Comparison of ENCODE assay signal across 7 cellular contexts in genomic region chr17:3843935-3844516, GRCh38. TPM values are rescaled to one million over a fixed set of nuclear protein-coding genes. Genes with fewer than 3 reads are reported as not detected.
DNase-seq lines count a peak whose midpoint lies in the region; ATAC-seq and TF ChIP-seq lines count a peak whose summit lies in the region.

No MANE protein-coding gene starts in this region.

- no peak overlapping the region for H3K4me2 ChIP-seq in neural progenitor cell

- peaks cover 36% of the 10 kb centered on the region for H3K4me1 Mint-ChIP-seq in dendritic cell treated with granulocyte-macrophage colony-stimulating factor and Interleukin-4, amounts not matched to agents 40 ng/mL and 50 ng/mL, for 4 days (ENCODE audit: low read depth)
- H3K4me1 Mint-ChIP-seq in neural progenitor cell: peaks cover 17% of the 10 kb centered on the region

- no peak for ATAC-seq in GM21723 (IDR thresholded peaks at IDR 0.05; ENCODE audit: unreplicated experiment)

- H3K4me1 ChIP-seq in neural progenitor cell: peaks cover 12% of the 10 kb centered on the region

- H3K27me3 Mint-ChIP-seq in dendritic cell treated with granulocyte-macrophage colony-stimulating factor and Interleukin-4, amounts not matched to agents 40 ng/mL and 50 ng/mL, for 4 days: peaks cover 2% of the 10 kb centered on the region
- peaks cover 2% of the 10 kb centered on the region for H3K27me3 Mint-ChIP-seq in neural progenitor cell (ENCODE audit: insufficient read depth, low read depth)

- H3K9ac ChIP-seq in neural progenitor cell: no peak overlapping the region

- no peaks in the 10 kb centered on the region for H3K9me3 ChIP-seq in neural progenitor cell (ENCODE audit: low read depth)

- peak overlapping the region; percentile 0; the same call in 1 of the 2 replicates for H3K27ac ChIP-seq in VCaP
- no peak overlapping the region for H3K27ac ChIP-seq in neural progenitor cell

- no peaks in the 10 kb centered on the region for H3K27me3 ChIP-seq in GM06990 (replicated peaks; ENCODE audit: control insufficient read depth, insufficient read depth, low read length)
- no peaks in the 10 kb centered on the region for H3K27me3 ChIP-seq in neural progenitor cell

- no peak overlapping the region for H3K4me3 ChIP-seq in GM06990 (replicated peaks; ENCODE audit: low read depth, low read length)
- no peak overlapping the region for H3K4me3 ChIP-seq in neural progenitor cell

- H3K9me3 Mint-ChIP-seq in dendritic cell treated with granulocyte-macrophage colony-stimulating factor and Interleukin-4, amounts not matched to agents 40 ng/mL and 50 ng/mL, for 4 days: no peaks in the 10 kb centered on the region
- no peaks in the 10 kb centered on the region for H3K9me3 Mint-ChIP-seq in neural progenitor cell

- H3K4me3 Mint-ChIP-seq in dendritic cell treated with granulocyte-macrophage colony-stimulating factor and Interleukin-4, amounts not matched to agents 40 ng/mL and 50 ng/mL, for 4 days: peak overlapping the region; percentile 13
- H3K4me3 Mint-ChIP-seq in neural progenitor cell: peak overlapping the region; percentile 98

- DNase-seq in GM06990 (ENCODE audit: extremely low read depth, insufficient read length) (no peak), neural progenitor cell (ENCODE audit: low spot score) (peak; percentile 58), midbrain (lab: John Stamatoyannopoulos, UW) (no peak)

- peaks cover 43% of the 10 kb centered on the region for H4K20me1 ChIP-seq in neural progenitor cell (ENCODE audit: low read depth)

- TF ChIP-seq CTCF in GM06990 (IDR thresholded peaks at IDR 0.05; ENCODE audit: insufficient read depth, low read length, poor library complexity, severe bottlenecking) (peak; percentile 83), LNCAP (IDR thresholded peaks at IDR 0.05) (peak; percentile 73), VCaP (conservative IDR thresholded peaks at IDR 0.05) (peak; percentile 92), neural progenitor cell (IDR thresholded peaks at IDR 0.05) (peak; percentile 69)

- no peak overlapping the region for H2AFZ ChIP-seq in neural progenitor cell (replicated peaks)

- H3F3A ChIP-seq in neural progenitor cell (ENCODE audit: low read depth): no peaks in the 10 kb centered on the region

- intact Hi-C loops in dendritic cell treated with granulocyte-macrophage colony-stimulating factor and Interleukin-4, amounts not matched to agents 40 ng/mL and 50 ng/mL, for 4 days (cut with micrococcal nuclease): loop anchor here (10.0 kb wide), 1 partner anchor 51 kb away; the partner anchor contains the start of gene CAMKK1

- H3K79me2 ChIP-seq in neural progenitor cell (ENCODE audit: low read depth): peaks cover 68% of the 10 kb centered on the region

- H3K27ac Mint-ChIP-seq in dendritic cell treated with granulocyte-macrophage colony-stimulating factor and Interleukin-4, amounts not matched to agents 40 ng/mL and 50 ng/mL, for 4 days: no peak overlapping the region
- H3K27ac Mint-ChIP-seq in neural progenitor cell: no peak overlapping the region

- peaks cover 63% of the 10 kb centered on the region for H3K36me3 Mint-ChIP-seq in dendritic cell treated with granulocyte-macrophage colony-stimulating factor and Interleukin-4, amounts not matched to agents 40 ng/mL and 50 ng/mL, for 4 days (ENCODE audit: low read depth)
- peaks cover 17% of the 10 kb centered on the region for H3K36me3 Mint-ChIP-seq in neural progenitor cell

- H3K36me3 ChIP-seq in GM06990 (ENCODE audit: control insufficient read depth, insufficient read depth, low read length): peaks cover 6% of the 10 kb centered on the region
- no peaks in the 10 kb centered on the region for H3K36me3 ChIP-seq in neural progenitor cell

RNA-seq across cellular contexts. Expression of gene NCBP3, which starts 2.0 kb away (rescaled TPM):
- total RNA-seq in neural progenitor cell (ENCODE audit: low replicate concordance): 55.7 and 72.4 TPM in 2 replicates

RNA-seq across cellular contexts. Expression of gene ITGAE, which starts 43.0 kb away (rescaled TPM):
- total RNA-seq in neural progenitor cell (ENCODE audit: low replicate concordance): 33.7 and 47.5 TPM in 2 replicates

RNA-seq across cellular contexts. Expression of gene CAMKK1, which starts 48.8 kb away (rescaled TPM):
- total RNA-seq in neural progenitor cell (ENCODE audit: low replicate concordance): 2.9 and 6.4 TPM in 2 replicates
